Comparison of ENCODE assay signal across 21 cellular contexts in the genomic region with DNA sequence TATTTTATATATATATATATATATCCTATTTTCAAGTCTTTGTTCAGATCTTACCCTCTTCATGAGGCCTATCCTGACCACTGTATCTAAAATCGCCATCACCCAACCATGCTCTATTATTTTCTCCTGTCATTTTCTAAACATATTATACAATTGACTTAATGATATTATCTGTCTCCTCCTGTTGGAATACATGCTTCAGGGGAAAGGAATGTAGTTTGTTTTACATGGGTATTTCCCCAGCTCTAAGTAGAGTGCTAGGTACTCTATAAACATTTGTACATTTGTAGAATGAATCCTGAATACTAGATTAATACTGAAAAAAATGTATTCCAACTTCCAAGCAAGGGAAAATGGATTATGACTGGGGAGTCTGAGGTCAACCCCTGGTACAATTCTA. TPM values are rescaled to one million over a fixed set of nuclear protein-coding genes. Genes with fewer than 3 reads are reported as not detected.
DNase-seq lines count a peak whose midpoint lies in the region; ATAC-seq, FAIRE-seq and TF ChIP-seq lines count a peak whose summit lies in the region.
"Had no signal": no experiment of that assay in that cellular context is flagged by ENCODE, and none has a peak within 500 bp of the region (broad histone marks: within the 10 kb centered on the region; RNA-seq: fewer than 3 reads in every experiment).

No MANE protein-coding gene starts in this region.

- H3K27ac ChIP-seq in SJSA1 (peak overlapping the region; percentile 38), mesenchymal stem cell (ENCODE audit: low read length, poor library complexity, severe bottlenecking) (no peak overlapping the region), colonic mucosa (no peak overlapping the region)
- no peak overlapping the region for H3K27ac ChIP-seq in naive thymus-derived CD4-positive, alpha-beta T cell (ENCODE audit: low read depth, low read length)
- H3K27ac ChIP-seq: PC-9, RWPE1 had no signal

- H3K4me3 ChIP-seq in SJSA1 (no peak overlapping the region), bronchial epithelial cell (ENCODE audit: low read depth, low read length) (no peak overlapping the region), mesenchymal stem cell (ENCODE audit: insufficient read depth in 1 of 2, low read depth in 1 of 2, low read length in 2 of 2) (no peak overlapping the region), colonic mucosa (no peak overlapping the region)
- H3K4me3 ChIP-seq in naive thymus-derived CD4-positive, alpha-beta T cell (ENCODE audit: low read length), result no peak overlapping the region
- H3K4me3 ChIP-seq: PC-9 had no signal

- H3K23ac ChIP-seq in mesenchymal stem cell (ENCODE audit: low read length in 2 of 2), result no peak overlapping the region

- H2BK15ac ChIP-seq in mesenchymal stem cell (ENCODE audit: low read depth, poor library complexity, severe bottlenecking), result no peak overlapping the region

- intact Hi-C loops in naive thymus-derived CD4-positive, alpha-beta T cell (cut with micrococcal nuclease), result no loop called here
- intact Hi-C loops in colonic mucosa (cut with DNase I), result no loop called here

- no peak overlapping the region for H4K8ac ChIP-seq in mesenchymal stem cell (ENCODE audit: low read length)

- no peak overlapping the region for H2BK120ac ChIP-seq in mesenchymal stem cell (ENCODE audit: low read depth, low read length)

- peaks cover 4 to 58% (median 28%) of the 10 kb centered on the region in 5 donors for H3K36me3 Mint-ChIP-seq in naive thymus-derived CD4-positive, alpha-beta T cell

- no peak overlapping the region for H3K4me3 Mint-ChIP-seq in naive thymus-derived CD4-positive, alpha-beta T cell
- H3K4me3 Mint-ChIP-seq: CD4-positive, alpha-beta T cell had no signal

- H3K36me3 ChIP-seq in SJSA1 (peaks cover 60% of the 10 kb centered on the region), bronchial epithelial cell (ENCODE audit: control insufficient read depth, insufficient read depth, low read length) (peaks cover 2% of the 10 kb centered on the region), mesenchymal stem cell (ENCODE audit: control insufficient read depth in 1 of 2, insufficient read depth in 2 of 2, low read depth in 1 of 2, low read length in 2 of 2) (peaks cover 10 to 79% of the 10 kb centered on the region in 2 experiments), colonic mucosa (no peaks in the 10 kb centered on the region)
- H3K36me3 ChIP-seq in naive thymus-derived CD4-positive, alpha-beta T cell (ENCODE audit: control insufficient read depth in 2 of 3, insufficient read depth in 3 of 3, low read length in 3 of 3), result peaks cover 6 to 37% (median 17%) of the 10 kb centered on the region in 3 experiments

- ATAC-seq in naive thymus-derived CD4-positive, alpha-beta T cell, result no peak

- no peak overlapping the region for H3K4me2 ChIP-seq in mesenchymal stem cell (ENCODE audit: low read length, poor library complexity, severe bottlenecking)
- H3K4me2 ChIP-seq: PC-9 had no signal

- POLR2A ChIA-PET in naive thymus-derived CD4-positive, alpha-beta T cell (lab: Charles Lee), result interaction anchor here (0.9 kb wide), 1 partner anchor 37 kb away, joined by 3 read pairs; no protein-coding TSS in a partner anchor

- H3K9ac ChIP-seq in mesenchymal stem cell (ENCODE audit: low read length), result no peak overlapping the region
- no peak overlapping the region for H3K9ac ChIP-seq in colonic mucosa (ENCODE audit: low read depth in 2 of 2, low read length in 2 of 2)

- no peak overlapping the region for H2BK12ac ChIP-seq in mesenchymal stem cell (ENCODE audit: low read length in 2 of 2)

- no peaks in the 10 kb centered on the region for H3K9me3 Mint-ChIP-seq in naive thymus-derived CD4-positive, alpha-beta T cell
- H3K9me3 Mint-ChIP-seq: CD4-positive, alpha-beta T cell had no signal

- no peak overlapping the region for H2AFZ ChIP-seq in mesenchymal stem cell (ENCODE audit: low read depth, low read length)
- H2AFZ ChIP-seq: PC-9 had no signal

- no peaks in the 10 kb centered on the region for H3K9me3 ChIP-seq in SJSA1 (replicated peaks)
- no peaks in the 10 kb centered on the region for H3K9me3 ChIP-seq in mesenchymal stem cell (ENCODE audit: control insufficient read depth, low read length)
- no peaks in the 10 kb centered on the region for H3K9me3 ChIP-seq in naive thymus-derived CD4-positive, alpha-beta T cell (ENCODE audit: control insufficient read depth in 2 of 3, low read length in 3 of 3)
- H3K9me3 ChIP-seq in colonic mucosa, result no peaks in the 10 kb centered on the region

- DNase-seq in EL (peak; percentile 12), SJSA1 (ENCODE audit: low read depth in 1 of 2, low spot score in 2 of 2) (no peak), bronchial epithelial cell (ENCODE audit: low read depth) (peak; percentile 43), mesenchymal stem cell (peak; percentile 24), COR-L47 (lab: John Stamatoyannopoulos, UW) (no peak), NCI-H1092 (lab: John Stamatoyannopoulos, UW) (no peak), colonic mucosa (no peak)
- no peak for DNase-seq in naive thymus-derived CD4-positive, alpha-beta T cell
- DNase-seq: CD4-positive, alpha-beta T cell; DMS153; KBM-7; NCI-H1417; NCI-H187; NCI-H2107; NCI-H524; NCI-H82; PC-9; SIG-M5 had no signal

- no peak overlapping the region for H3K14ac ChIP-seq in mesenchymal stem cell (ENCODE audit: low read length in 2 of 2)

- peaks cover 0 to 7% (median 0%) of the 10 kb centered on the region in 7 donors for H3K4me1 Mint-ChIP-seq in naive thymus-derived CD4-positive, alpha-beta T cell

- H3K27me3 ChIP-seq in SJSA1 (replicated peaks), result no peaks in the 10 kb centered on the region
- no peaks in the 10 kb centered on the region for H3K27me3 ChIP-seq in bronchial epithelial cell (ENCODE audit: control insufficient read depth, insufficient read depth, low read length)
- no peaks in the 10 kb centered on the region for H3K27me3 ChIP-seq in mesenchymal stem cell (ENCODE audit: control insufficient read depth in 1 of 2, insufficient read depth in 1 of 2, low read length in 2 of 2)
- no peaks in the 10 kb centered on the region for H3K27me3 ChIP-seq in naive thymus-derived CD4-positive, alpha-beta T cell (ENCODE audit: control insufficient read depth in 2 of 2, insufficient read depth in 2 of 2, low read length in 2 of 2)
- no peaks in the 10 kb centered on the region for H3K27me3 ChIP-seq in colonic mucosa

- H3K4me1 ChIP-seq in SJSA1 (replicated peaks) (peaks cover 6% of the 10 kb centered on the region), mesenchymal stem cell (ENCODE audit: control insufficient read depth, insufficient read depth, low read depth, low read length) (no peaks in the 10 kb centered on the region), colonic mucosa (no peaks in the 10 kb centered on the region)
- no peaks in the 10 kb centered on the region for H3K4me1 ChIP-seq in naive thymus-derived CD4-positive, alpha-beta T cell (ENCODE audit: control insufficient read depth in 2 of 2, insufficient read depth in 2 of 2, low read length in 2 of 2)

- no peak overlapping the region for H2BK5ac ChIP-seq in mesenchymal stem cell (ENCODE audit: low read depth, low read length, poor library complexity, severe bottlenecking)

- CTCF ChIA-PET in naive thymus-derived CD4-positive, alpha-beta T cell (lab: Charles Lee), result no interaction called here

- no peak overlapping the region for H3K4ac ChIP-seq in mesenchymal stem cell (ENCODE audit: low read depth in 1 of 2, low read length in 2 of 2)

- no peak overlapping the region for H4K91ac ChIP-seq in mesenchymal stem cell (ENCODE audit: low read length)

- no peaks in the 10 kb centered on the region for H3K27me3 Mint-ChIP-seq in naive thymus-derived CD4-positive, alpha-beta T cell
- H3K27me3 Mint-ChIP-seq: CD4-positive, alpha-beta T cell had no signal

- FAIRE-seq in bronchial epithelial cell (lab: Jason Lieb, UNC), result no peak
- FAIRE-seq: GM12892, GM18507 had no signal

- H3K79me1 ChIP-seq in mesenchymal stem cell (replicated peaks; ENCODE audit: low read length, poor library complexity, severe bottlenecking), result peaks cover 2% of the 10 kb centered on the region

- no peak overlapping the region for H3K27ac Mint-ChIP-seq in naive thymus-derived CD4-positive, alpha-beta T cell
- H3K27ac Mint-ChIP-seq: CD4-positive, alpha-beta T cell had no signal

- no peak overlapping the region for H3K18ac ChIP-seq in mesenchymal stem cell (ENCODE audit: low read depth in 1 of 2, low read length in 2 of 2)

- WGBS in mesenchymal stem cell, result no CpG with 5 or more reads among the region's 1 CpG

- TF ChIP-seq CTCF in bronchial epithelial cell (IDR thresholded peaks at IDR 0.05; ENCODE audit: insufficient read depth, low read length, severe bottlenecking) (no peak), colonic mucosa (IDR thresholded peaks at IDR 0.05) (no peak)

- no peak overlapping the region for H2AK5ac ChIP-seq in mesenchymal stem cell (ENCODE audit: low read length, severe bottlenecking)

RNA-seq across cellular contexts. Expression of gene TTC21B, which starts 26.2 kb away (rescaled TPM):
- 26.9 and 38.3 TPM in 2 replicates for total RNA-seq in SJSA1 (2014; rRNA removed; shearing (Covaris generic))
- total RNA-seq in bronchial epithelial cell (6.9 and 10.0 TPM in 2 replicates), colonic mucosa (10 to 100 TPM; 10.2 to 13.2 TPM)
- 3.5 TPM for polyA plus RNA-seq in mesenchymal stem cell (2013, experiment 1 of 2)
- polyA plus RNA-seq in mesenchymal stem cell (2013, experiment 2 of 2), result 3.1 TPM
- 10 to 100 TPM; 23.0 to 38.9 (median 33.0) TPM for total RNA-seq in naive thymus-derived CD4-positive, alpha-beta T cell
- 1 to 10 TPM; 9.2 to 10.0 TPM for polyA plus RNA-seq in naive thymus-derived CD4-positive, alpha-beta T cell

Comparison
In these comparisons a context has a peak if more than half of its experiments do, and no peak if none do; other contexts are left out.
1. DNase-seq: peak in EL (single experiment), bronchial epithelial cell (single experiment) and mesenchymal stem cell (single experiment); none in SJSA1 (0 of 2), naive thymus-derived CD4-positive, alpha-beta T cell (0 of 9), COR-L47 (single experiment), NCI-H1092 (single experiment) and colonic mucosa (single experiment).